1 cellular context compared by ENCODE assay signal in the genomic region with DNA sequence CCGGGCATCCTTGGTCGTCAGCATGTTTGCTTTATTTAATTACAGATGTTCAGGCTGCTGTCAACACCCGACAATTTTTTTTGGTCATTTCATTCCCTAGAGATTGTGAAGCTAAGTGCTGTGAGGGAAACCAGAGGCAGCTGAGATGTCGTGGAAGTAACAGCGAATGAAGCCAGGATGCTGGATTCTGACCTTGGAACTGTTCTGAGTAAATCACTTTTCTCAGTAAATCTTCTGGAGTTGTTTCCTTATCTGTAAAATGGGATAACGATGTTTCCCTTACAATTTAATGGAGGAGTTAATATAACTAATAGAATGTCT.
TF ChIP-seq lines count a peak whose summit lies in the region.

No MANE protein-coding gene starts in this region.

TF ChIP-seq in K562, 482 proteins besides CTCF, POLR2A, EP300 and RAD21 (continued from another document):
- TF ChIP-seq, protein P1, sequence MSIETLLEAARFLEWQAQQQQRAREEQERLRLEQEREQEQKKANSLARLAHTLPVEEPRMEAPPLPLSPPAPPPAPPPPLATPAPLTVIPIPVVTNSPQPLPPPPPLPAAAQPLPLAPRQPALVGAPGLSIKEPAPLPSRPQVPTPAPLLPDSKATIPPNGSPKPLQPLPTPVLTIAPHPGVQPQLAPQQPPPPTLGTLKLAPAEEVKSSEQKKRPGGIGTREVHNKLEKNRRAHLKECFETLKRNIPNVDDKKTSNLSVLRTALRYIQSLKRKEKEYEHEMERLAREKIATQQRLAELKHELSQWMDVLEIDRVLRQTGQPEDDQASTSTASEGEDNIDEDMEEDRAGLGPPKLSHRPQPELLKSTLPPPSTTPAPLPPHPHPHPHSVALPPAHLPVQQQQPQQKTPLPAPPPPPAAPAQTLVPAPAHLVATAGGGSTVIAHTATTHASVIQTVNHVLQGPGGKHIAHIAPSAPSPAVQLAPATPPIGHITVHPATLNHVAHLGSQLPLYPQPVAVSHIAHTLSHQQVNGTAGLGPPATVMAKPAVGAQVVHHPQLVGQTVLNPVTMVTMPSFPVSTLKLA (conservative IDR thresholded peaks at IDR 0.05): peak in 1 of 2 experiments; percentile 3; a peak in 2 of 4 replicates
- TF ChIP-seq FOXJ2 (tag; IDR thresholded peaks at IDR 0.05) (no peak), ZNF253 (CRISPR knock-in tag; conservative IDR thresholded peaks at IDR 0.05) (no peak), ZNF764 (CRISPR knock-in tag; IDR thresholded peaks at IDR 0.05; ENCODE audit: low read depth) (no peak), NBN (IDR thresholded peaks at IDR 0.05; ENCODE audit: low read depth) (0 out of 2 replicates have a peak, but pooled peaks have one; percentile 10), PTTG1 (tag; IDR thresholded peaks at IDR 0.05; ENCODE audit: low read depth) (no peak), SRSF7 (optimal IDR thresholded peaks at IDR 0.05; ENCODE audit: low read depth, low read length) (no peak), ZNF76 (CRISPR knock-in tag; IDR thresholded peaks at IDR 0.05; ENCODE audit: borderline replicate concordance) (no peak), SUPT5H (IDR thresholded peaks at IDR 0.05) (no peak)
- TF ChIP-seq, protein P2, sequence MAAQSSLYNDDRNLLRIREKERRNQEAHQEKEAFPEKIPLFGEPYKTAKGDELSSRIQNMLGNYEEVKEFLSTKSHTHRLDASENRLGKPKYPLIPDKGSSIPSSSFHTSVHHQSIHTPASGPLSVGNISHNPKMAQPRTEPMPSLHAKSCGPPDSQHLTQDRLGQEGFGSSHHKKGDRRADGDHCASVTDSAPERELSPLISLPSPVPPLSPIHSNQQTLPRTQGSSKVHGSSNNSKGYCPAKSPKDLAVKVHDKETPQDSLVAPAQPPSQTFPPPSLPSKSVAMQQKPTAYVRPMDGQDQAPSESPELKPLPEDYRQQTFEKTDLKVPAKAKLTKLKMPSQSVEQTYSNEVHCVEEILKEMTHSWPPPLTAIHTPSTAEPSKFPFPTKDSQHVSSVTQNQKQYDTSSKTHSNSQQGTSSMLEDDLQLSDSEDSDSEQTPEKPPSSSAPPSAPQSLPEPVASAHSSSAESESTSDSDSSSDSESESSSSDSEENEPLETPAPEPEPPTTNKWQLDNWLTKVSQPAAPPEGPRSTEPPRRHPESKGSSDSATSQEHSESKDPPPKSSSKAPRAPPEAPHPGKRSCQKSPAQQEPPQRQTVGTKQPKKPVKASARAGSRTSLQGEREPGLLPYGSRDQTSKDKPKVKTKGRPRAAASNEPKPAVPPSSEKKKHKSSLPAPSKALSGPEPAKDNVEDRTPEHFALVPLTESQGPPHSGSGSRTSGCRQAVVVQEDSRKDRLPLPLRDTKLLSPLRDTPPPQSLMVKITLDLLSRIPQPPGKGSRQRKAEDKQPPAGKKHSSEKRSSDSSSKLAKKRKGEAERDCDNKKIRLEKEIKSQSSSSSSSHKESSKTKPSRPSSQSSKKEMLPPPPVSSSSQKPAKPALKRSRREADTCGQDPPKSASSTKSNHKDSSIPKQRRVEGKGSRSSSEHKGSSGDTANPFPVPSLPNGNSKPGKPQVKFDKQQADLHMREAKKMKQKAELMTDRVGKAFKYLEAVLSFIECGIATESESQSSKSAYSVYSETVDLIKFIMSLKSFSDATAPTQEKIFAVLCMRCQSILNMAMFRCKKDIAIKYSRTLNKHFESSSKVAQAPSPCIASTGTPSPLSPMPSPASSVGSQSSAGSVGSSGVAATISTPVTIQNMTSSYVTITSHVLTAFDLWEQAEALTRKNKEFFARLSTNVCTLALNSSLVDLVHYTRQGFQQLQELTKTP (IDR thresholded peaks at IDR 0.05; ENCODE audit: low read depth in 1 of 2, partially characterized antibody in 2 of 2): no peak
- TF ChIP-seq, protein P3, sequence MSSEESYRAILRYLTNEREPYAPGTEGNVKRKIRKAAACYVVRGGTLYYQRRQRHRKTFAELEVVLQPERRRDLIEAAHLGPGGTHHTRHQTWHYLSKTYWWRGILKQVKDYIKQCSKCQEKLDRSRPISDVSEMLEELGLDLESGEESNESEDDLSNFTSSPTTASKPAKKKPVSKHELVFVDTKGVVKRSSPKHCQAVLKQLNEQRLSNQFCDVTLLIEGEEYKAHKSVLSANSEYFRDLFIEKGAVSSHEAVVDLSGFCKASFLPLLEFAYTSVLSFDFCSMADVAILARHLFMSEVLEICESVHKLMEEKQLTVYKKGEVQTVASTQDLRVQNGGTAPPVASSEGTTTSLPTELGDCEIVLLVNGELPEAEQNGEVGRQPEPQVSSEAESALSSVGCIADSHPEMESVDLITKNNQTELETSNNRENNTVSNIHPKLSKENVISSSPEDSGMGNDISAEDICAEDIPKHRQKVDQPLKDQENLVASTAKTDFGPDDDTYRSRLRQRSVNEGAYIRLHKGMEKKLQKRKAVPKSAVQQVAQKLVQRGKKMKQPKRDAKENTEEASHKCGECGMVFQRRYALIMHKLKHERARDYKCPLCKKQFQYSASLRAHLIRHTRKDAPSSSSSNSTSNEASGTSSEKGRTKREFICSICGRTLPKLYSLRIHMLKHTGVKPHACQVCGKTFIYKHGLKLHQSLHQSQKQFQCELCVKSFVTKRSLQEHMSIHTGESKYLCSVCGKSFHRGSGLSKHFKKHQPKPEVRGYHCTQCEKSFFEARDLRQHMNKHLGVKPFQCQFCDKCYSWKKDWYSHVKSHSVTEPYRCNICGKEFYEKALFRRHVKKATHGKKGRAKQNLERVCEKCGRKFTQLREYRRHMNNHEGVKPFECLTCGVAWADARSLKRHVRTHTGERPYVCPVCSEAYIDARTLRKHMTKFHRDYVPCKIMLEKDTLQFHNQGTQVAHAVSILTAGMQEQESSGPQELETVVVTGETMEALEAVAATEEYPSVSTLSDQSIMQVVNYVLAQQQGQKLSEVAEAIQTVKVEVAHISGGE (CRISPR knock-in tag; IDR thresholded peaks at IDR 0.05): peak in 1 of 3 experiments; percentile 52; a peak in 1 of 6 replicates
- TF ChIP-seq, protein P4, sequence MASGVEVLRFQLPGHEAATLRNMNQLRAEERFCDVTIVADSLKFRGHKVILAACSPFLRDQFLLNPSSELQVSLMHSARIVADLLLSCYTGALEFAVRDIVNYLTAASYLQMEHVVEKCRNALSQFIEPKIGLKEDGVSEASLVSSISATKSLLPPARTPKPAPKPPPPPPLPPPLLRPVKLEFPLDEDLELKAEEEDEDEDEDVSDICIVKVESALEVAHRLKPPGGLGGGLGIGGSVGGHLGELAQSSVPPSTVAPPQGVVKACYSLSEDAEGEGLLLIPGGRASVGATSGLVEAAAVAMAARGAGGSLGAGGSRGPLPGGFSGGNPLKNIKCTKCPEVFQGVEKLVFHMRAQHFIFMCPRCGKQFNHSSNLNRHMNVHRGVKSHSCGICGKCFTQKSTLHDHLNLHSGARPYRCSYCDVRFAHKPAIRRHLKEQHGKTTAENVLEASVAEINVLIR (CRISPR knock-in tag; IDR thresholded peaks at IDR 0.05): no peak
